In the genomic region with DNA sequence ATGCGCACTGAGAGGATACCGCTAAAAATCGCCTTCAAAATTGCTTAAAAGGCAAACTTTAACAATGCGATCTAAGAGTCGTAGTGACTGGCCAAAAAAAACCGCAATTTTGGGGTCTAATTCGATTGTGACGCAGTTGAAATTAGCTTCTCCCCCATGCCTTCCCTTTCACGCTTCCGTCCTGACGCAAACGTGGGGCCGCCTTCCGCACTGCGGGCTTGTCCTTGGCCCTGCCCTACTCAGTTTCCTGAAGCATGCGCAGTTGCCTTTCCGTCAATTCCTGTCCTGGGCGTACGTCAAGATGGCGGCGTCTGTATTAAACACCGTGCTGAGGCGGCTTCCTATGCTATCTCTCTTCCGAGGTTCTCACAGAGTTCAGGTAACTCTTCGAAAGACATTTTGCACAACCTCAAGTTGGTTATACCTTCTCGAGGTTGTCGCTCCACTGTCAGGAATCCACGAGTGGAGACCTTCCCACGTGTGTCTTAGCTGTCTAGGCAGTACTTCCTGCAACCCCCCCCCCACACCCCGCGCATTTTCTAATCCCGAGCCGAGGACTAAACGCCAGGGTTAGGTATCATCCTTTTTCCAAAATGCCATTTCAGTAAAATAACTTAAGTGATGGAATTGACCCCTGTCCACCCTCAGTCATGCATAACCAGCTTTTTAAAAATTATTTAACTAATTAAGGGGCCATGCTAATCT, we compare ENCODE assay signal across 8 cellular contexts. TPM values are rescaled to one million over a fixed set of nuclear protein-coding genes. Genes with fewer than 3 reads are reported as not detected.
DNase-seq lines count a peak whose midpoint lies in the region; ATAC-seq and TF ChIP-seq lines count a peak whose summit lies in the region.

A gene (plus strand): TSS at position 276 of the 705 bp plus-strand sequence. CDS start 26 bp downstream, at position 302.

- H3K9me3 Mint-ChIP-seq in chondrocyte (ENCODE audit: low read depth) = no peaks in the 10 kb centered on the region

- peaks cover 21% of the 10 kb centered on the region for H3K36me3 Mint-ChIP-seq in chondrocyte (ENCODE audit: low read depth)

- peak; percentile 73 for ATAC-seq in HG03432 (IDR thresholded peaks at IDR 0.05; ENCODE audit: unreplicated experiment)

- peak; percentile 97 for TF ChIP-seq POLR2A in GM19099 (IDR thresholded peaks at IDR 0.05; ENCODE audit: extremely low read depth, insufficient read length, low read depth)

- no peaks in the 10 kb centered on the region for H3K27me3 Mint-ChIP-seq in chondrocyte (ENCODE audit: low read depth)

- no peak for TF ChIP-seq CTCF in AG10803 (conservative IDR thresholded peaks at IDR 0.05; ENCODE audit: low read length)
- no peak for TF ChIP-seq CTCF in chondrocyte (IDR thresholded peaks at IDR 0.05)

- H3K27ac Mint-ChIP-seq in chondrocyte (ENCODE audit: unreplicated experiment) = peak within 1 kb of the TSS; percentile 100

- H3K4me1 Mint-ChIP-seq in chondrocyte (ENCODE audit: low read depth) = peaks cover 34% of the 10 kb centered on the region

- peak within 1 kb of the TSS; percentile 98 for H3K4me3 ChIP-seq in AG10803 (ENCODE audit: low read length)

- DNase-seq in AG10803 (ENCODE audit: low read depth) = peak; percentile 99
- DNase-seq in NCI-H510A (lab: John Stamatoyannopoulos, UW) = peak; percentile 91
- DNase-seq in activated CD4-positive, alpha-beta T cell treated with anti-CD3 and anti-CD28 coated beads for 24 hours (ENCODE audit: low read depth in 2 of 2) = peak; percentile 92 to 93
- DNase-seq in chondrocyte (ENCODE audit: low spot score) = peak; percentile 99
- DNase-seq in kidney glomerular epithelial cell (lab: John Stamatoyannopoulos, UW) = peak; percentile 99
- DNase-seq in stimulated activated CD4-positive, alpha-beta T cell treated with anti-CD3 and anti-CD28 coated beads, Interleukin-1b, Interleukin-23, amount 100 ng/mL, for 1 hour (ENCODE audit: low read depth in 2 of 2) = peak; percentile 85 to 96

- peak within 1 kb of the TSS; percentile 99 for H3K4me3 Mint-ChIP-seq in chondrocyte (ENCODE audit: unreplicated experiment)

RNA-seq across cellular contexts. Expression of the gene that starts here (rescaled TPM):
- 23.3 to 25.4 TPM (median 24.7 TPM) in 3 replicates for total RNA-seq in chondrocyte

Comparison
In these comparisons a context has a peak if more than half of its experiments do, and no peak if none do; other contexts are left out.
1. Peak in every context shown above with its lines: DNase-seq, ATAC-seq and H3K4me3 ChIP-seq.